Comparison of ENCODE assay signal across 24 cellular contexts in genomic region chr21:45448283-45448809, GRCh38.
"Had no signal": no experiment of that assay in that cellular context is flagged by ENCODE, and none has a peak within 500 bp of the region (broad histone marks: within the 10 kb centered on the region; RNA-seq: fewer than 3 reads in every experiment).

No MANE protein-coding gene starts in this region.

- DNase-seq: activated CD4-positive, alpha-beta T cell treated with anti-CD3 and anti-CD28 coated beads for 48 hours; activated CD4-positive, alpha-beta T cell treated with anti-CD3 and anti-CD28 coated beads, Interleukin-2, amount 50 U/mL, for 48 hours; activated CD8-positive, alpha-beta memory T cell treated with anti-CD3 and anti-CD28 coated beads for 24 hours; activated effector memory CD4-positive, alpha-beta T cell treated with Interleukin-2 at 50 U/mL for 16 hours; activated naive CD4-positive, alpha-beta T cell treated with Interleukin-2 at 50 U/mL for 16 hours; anterior cingulate cortex; body of pancreas; cortex of kidney; foreskin fibroblast; hypothalamus; immature natural killer cell; lower lobe of right lung; naive B cell; stimulated activated CD4-positive, alpha-beta T cell treated with anti-CD3 and anti-CD28 coated beads, Interleukin-2, amount 100 ng/mL, for 48 hours; T-helper 1 cell; trophoblast cell had no signal

- H3K27ac Mint-ChIP-seq: activated naive CD8-positive, alpha-beta T cell; immature natural killer cell; stimulated activated naive CD8-positive, alpha-beta T cell treated with anti-CD3 and anti-CD28 coated beads, Interleukin-15, Interleukin-2, amounts not matched to agents 100 ng/mL and 50 ng/mL, for 24 hours had no signal

- H3K9me3 ChIP-seq: body of pancreas, lower lobe of right lung, vagina had no signal

- H3K4me3 Mint-ChIP-seq: activated naive CD8-positive, alpha-beta T cell; immature natural killer cell; naive B cell; neural crest cell; stimulated activated naive CD8-positive, alpha-beta T cell treated with anti-CD3 and anti-CD28 coated beads, Interleukin-15, Interleukin-2, amounts not matched to agents 100 ng/mL and 50 ng/mL, for 24 hours had no signal

- H3K36me3 Mint-ChIP-seq: activated naive CD8-positive, alpha-beta T cell; immature natural killer cell; naive B cell had no signal

- H3K4me1 ChIP-seq: body of pancreas, lower lobe of right lung had no signal

- H3K36me3 ChIP-seq: cardiac muscle cell, lower lobe of right lung, vagina had no signal

- H3K27ac ChIP-seq: body of pancreas, cardiac muscle cell, heart left ventricle, lower lobe of right lung, thoracic aorta, vagina had no signal

- H3K27me3 ChIP-seq: body of pancreas, cardiac muscle cell, heart left ventricle, vagina had no signal

- H3K4me3 ChIP-seq: body of pancreas, cardiac muscle cell, heart left ventricle, lower lobe of right lung, thoracic aorta, vagina had no signal

- ATAC-seq: body of pancreas, heart left ventricle, lower lobe of right lung, right cardiac atrium had no signal
